22 cellular contexts compared by ENCODE assay signal in the genomic region with DNA sequence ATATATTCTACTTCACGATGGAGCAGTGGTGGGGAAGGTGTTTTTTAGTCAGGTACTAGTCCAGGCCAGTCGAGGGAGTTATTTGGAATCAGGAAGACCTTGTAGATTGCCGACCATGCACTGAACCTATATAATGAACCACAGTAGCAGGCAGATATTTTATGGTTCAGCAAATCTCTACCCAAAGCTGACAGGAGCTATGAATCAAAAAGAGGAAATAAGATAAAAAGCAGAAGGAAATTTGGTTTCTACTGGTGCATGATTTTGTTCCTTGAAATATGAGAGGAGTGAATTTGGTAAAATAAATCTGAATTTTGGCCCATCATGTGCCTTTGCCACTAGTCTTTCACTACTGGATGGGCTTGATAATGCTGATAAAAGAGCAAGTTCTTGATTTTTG.
DNase-seq lines count a peak whose midpoint lies in the region; ATAC-seq, FAIRE-seq and TF ChIP-seq lines count a peak whose summit lies in the region.
"Had no signal": no experiment of that assay in that cellular context is flagged by ENCODE, and none has a peak within 500 bp of the region (broad histone marks: within the 10 kb centered on the region; RNA-seq: fewer than 3 reads in every experiment).

No MANE protein-coding gene starts in this region.

- H3K27ac Mint-ChIP-seq in astrocyte (ENCODE audit: unreplicated experiment), result no peak overlapping the region

- TF ChIP-seq CTCF in OCI-LY3 (IDR thresholded peaks at IDR 0.05; ENCODE audit: low read depth, low read length) (no peak), astrocyte (IDR thresholded peaks at IDR 0.05; ENCODE audit: insufficient read depth, low read depth, low read length) (no peak), brain microvascular endothelial cell (IDR thresholded peaks at IDR 0.05; ENCODE audit: low read depth, low read length, missing control alignments) (no peak)

- H3K27ac ChIP-seq in OCI-LY3 (ENCODE audit: low read length), result no peak overlapping the region
- no peak overlapping the region for H3K27ac ChIP-seq in astrocyte (ENCODE audit: low read depth, low read length)
- no peak overlapping the region for H3K27ac ChIP-seq in brain microvascular endothelial cell
- H3K27ac ChIP-seq: GM23248, PC-9, SJSA1 had no signal

- H3K4me3 Mint-ChIP-seq in astrocyte (ENCODE audit: unreplicated experiment), result no peak overlapping the region

- in situ Hi-C loops in KBM-7 (cut with MboI; ENCODE audit: low pct_unique_long_range_greater_than_20kb, low sequenced_read_pairs) (no loop called here), brain microvascular endothelial cell (cut with HindIII; ENCODE audit: low pct_ligation_motif_present, low sequenced_read_pairs) (no loop called here)

- H3K27me3 Mint-ChIP-seq in astrocyte (ENCODE audit: low read depth, unreplicated experiment), result no peaks in the 10 kb centered on the region

- no peaks in the 10 kb centered on the region for H3K9me3 Mint-ChIP-seq in astrocyte (ENCODE audit: unreplicated experiment)

- H3K9me3 ChIP-seq in OCI-LY3 (ENCODE audit: insufficient read depth, low read length), result no peaks in the 10 kb centered on the region
- no peaks in the 10 kb centered on the region for H3K9me3 ChIP-seq in astrocyte (ENCODE audit: insufficient read depth, low read depth, low read length)
- H3K9me3 ChIP-seq: SJSA1 had no signal

- H3K4me3 ChIP-seq in OCI-LY3 (ENCODE audit: low read length) (0 out of 2 replicates have a peak overlapping the region, but pooled peaks have one; percentile 28), astrocyte (ENCODE audit: insufficient read depth, low read depth, low read length) (no peak overlapping the region), brain microvascular endothelial cell (ENCODE audit: low read depth, low read length) (no peak overlapping the region)
- H3K4me3 ChIP-seq: GM23248, K562, PC-9, SJSA1 had no signal

- no peaks in the 10 kb centered on the region for H3K36me3 Mint-ChIP-seq in astrocyte (ENCODE audit: low read depth, unreplicated experiment)

- H3K79me2 ChIP-seq in OCI-LY3 (ENCODE audit: low read length) (no peaks in the 10 kb centered on the region), astrocyte (ENCODE audit: insufficient read depth, low read length) (no peaks in the 10 kb centered on the region)

- H3K4me1 ChIP-seq in OCI-LY3 (ENCODE audit: low read length) (peaks cover 8% of the 10 kb centered on the region), astrocyte (ENCODE audit: insufficient read depth, low read length) (no peaks in the 10 kb centered on the region)
- H3K4me1 ChIP-seq: SJSA1 had no signal

- no peak overlapping the region for H3K9ac ChIP-seq in OCI-LY3 (ENCODE audit: low read length)
- H3K9ac ChIP-seq in astrocyte (ENCODE audit: low read length), result no peak overlapping the region
- H3K9ac ChIP-seq: GM23248 had no signal

- no peaks in the 10 kb centered on the region for H3K36me3 ChIP-seq in OCI-LY3 (replicated peaks; ENCODE audit: low read depth, low read length)
- H3K36me3 ChIP-seq in astrocyte (ENCODE audit: insufficient read depth, low read length), result no peaks in the 10 kb centered on the region
- H3K36me3 ChIP-seq in brain microvascular endothelial cell (replicated peaks), result no peaks in the 10 kb centered on the region
- H3K36me3 ChIP-seq: SJSA1 had no signal

- H4K20me1 ChIP-seq in OCI-LY3 (ENCODE audit: insufficient read depth, low read length) (no peaks in the 10 kb centered on the region), astrocyte (ENCODE audit: insufficient read depth, low read length) (no peaks in the 10 kb centered on the region)

- no peak overlapping the region for H2AFZ ChIP-seq in OCI-LY3 (ENCODE audit: low read depth, low read length)
- H2AFZ ChIP-seq in astrocyte (ENCODE audit: low read depth, low read length), result no peak overlapping the region
- H2AFZ ChIP-seq: GM23248, PC-9 had no signal

- FAIRE-seq in astrocyte (lab: Jason Lieb, UNC), result peak; percentile 73
- FAIRE-seq: GM19239, HTR-8/SVneo, K562 had no signal

- no peaks in the 10 kb centered on the region for H3K27me3 ChIP-seq in OCI-LY3 (ENCODE audit: low read depth, low read length)
- no peaks in the 10 kb centered on the region for H3K27me3 ChIP-seq in astrocyte (ENCODE audit: insufficient read depth, low read length)
- H3K27me3 ChIP-seq in brain microvascular endothelial cell (replicated peaks), result no peaks in the 10 kb centered on the region
- H3K27me3 ChIP-seq: SJSA1 had no signal

- H3K4me2 ChIP-seq in OCI-LY3 (ENCODE audit: low read length), result peak overlapping the region; percentile 56
- no peak overlapping the region for H3K4me2 ChIP-seq in astrocyte (ENCODE audit: low read length)
- H3K4me2 ChIP-seq: PC-9 had no signal

- no peak for ATAC-seq in GM21423 (IDR thresholded peaks at IDR 0.05; ENCODE audit: unreplicated experiment)
- ATAC-seq: K562, Right ventricle myocardium inferior had no signal

- peak; percentile 87 for DNase-seq in KBM-7
- DNase-seq in MV-4-11 (lab: John Stamatoyannopoulos, UW), result peak; percentile 71
- no peak for DNase-seq in astrocyte (ENCODE audit: low read depth)
- no peak for DNase-seq in hepatic stellate cell (ENCODE audit: low spot score)
- DNase-seq in brain microvascular endothelial cell, result no peak
- DNase-seq: Calu3, DMS79 treated with DMSO at 0.1 percent for 48 hours, GM23248, H7, MM.1S, NCI-H1694, NCI-H2029 treated with DMSO at 0.1 percent for 48 hours, NCI-H2227 treated with DMSO at 0.1 percent for 48 hours, NCI-H526 treated with DMSO at 0.1 percent for 48 hours, PC-9 had no signal

- no peaks in the 10 kb centered on the region for H3K4me1 Mint-ChIP-seq in astrocyte (ENCODE audit: low read depth, unreplicated experiment)

Comparison
In these comparisons a context has a peak if more than half of its experiments do, and no peak if none do; other contexts are left out.
1. DNase-seq: peak in KBM-7 (single experiment) and MV-4-11 (single experiment); none in astrocyte (single experiment), hepatic stellate cell (single experiment) and brain microvascular endothelial cell (single experiment).